Comparison of ENCODE assay signal across 2 cellular contexts in genomic region chr4:9123516-9124126, GRCh38.
TF ChIP-seq lines count a peak whose summit lies in the region.

No MANE protein-coding gene starts in this region.

TF ChIP-seq in HCT116, 20 proteins besides CTCF, POLR2A, EP300 and RAD21:
- TF ChIP-seq TCF7L2 (IDR thresholded peaks at IDR 0.05; ENCODE audit: borderline replicate concordance, extremely low read depth, insufficient read depth, insufficient read length): peak; percentile 44

TF ChIP-seq in K562, 482 proteins besides CTCF, POLR2A, EP300 and RAD21:
- peak; percentile 46; the same call in 1 of the 2 replicates for TF ChIP-seq SMC3 (conservative IDR thresholded peaks at IDR 0.05; ENCODE audit: insufficient read depth, low read depth, low read length)
- 0 out of 4 replicates have a peak, but pooled peaks of 1 of the 2 experiments have one; percentile 35 for TF ChIP-seq FOXK2 (conservative IDR thresholded peaks at IDR 0.05 in 1 of 2, IDR thresholded peaks at IDR 0.05 in 1 of 2; ENCODE audit: low read depth in 2 of 2)
- 0 out of 4 replicates have a peak, but pooled peaks of 1 of the 2 experiments have one; percentile 20 for TF ChIP-seq FOXA3 (CRISPR knock-in tag; conservative IDR thresholded peaks at IDR 0.05 in 1 of 2, IDR thresholded peaks at IDR 0.05 in 1 of 2)
